In the genomic region with DNA sequence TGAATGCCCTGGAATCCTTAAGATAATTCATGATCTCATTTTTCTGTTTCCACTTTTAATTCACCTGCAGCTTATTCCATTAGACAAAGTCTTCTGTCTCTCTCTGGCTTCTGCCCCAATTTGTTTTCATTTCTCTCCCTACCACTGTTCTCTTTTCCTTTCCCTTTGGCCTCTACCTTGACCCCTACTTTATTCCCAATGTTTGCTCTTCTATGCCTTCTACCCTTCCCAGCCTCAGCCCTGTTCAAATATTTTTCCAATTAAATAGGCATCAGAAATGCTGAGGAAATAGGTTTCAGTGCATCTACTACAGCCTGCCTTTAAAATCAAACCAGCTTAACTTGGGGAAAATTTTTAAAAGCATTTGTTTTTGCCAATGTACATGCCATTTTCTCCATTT, we compare ENCODE assay signal across 32 cellular contexts.
"Had no signal": no experiment of that assay in that cellular context is flagged by ENCODE, and none has a peak within 500 bp of the region (broad histone marks: within the 10 kb centered on the region; RNA-seq: fewer than 3 reads in every experiment).

No MANE protein-coding gene starts in this region.

- H3K36me3 Mint-ChIP-seq: activated CD4-positive, alpha-beta memory T cell treated with anti-CD3 and anti-CD28 coated beads for 36 hours; activated CD8-positive, alpha-beta memory T cell treated with anti-CD3 and anti-CD28 coated beads, Interleukin-2, amount 10 ng/mL, durations not matched to agents 7 days and 5 days; activated naive CD4-positive, alpha-beta T cell treated with anti-CD3 and anti-CD28 coated beads, Interleukin-2, amount 50 U/mL, for 24 hours; activated naive CD8-positive, alpha-beta T cell treated with anti-CD3 and anti-CD28 coated beads for 36 hours had no signal

- H3K27ac ChIP-seq: adrenal gland, body of pancreas, esophagus muscularis mucosa, foreskin keratinocyte, gastrocnemius medialis, heart left ventricle had no signal

- H3K27me3 Mint-ChIP-seq: activated CD4-positive, alpha-beta memory T cell treated with anti-CD3 and anti-CD28 coated beads for 36 hours; activated CD4-positive, alpha-beta T cell treated with anti-CD3 and anti-CD28 coated beads for 36 hours; activated CD8-positive, alpha-beta memory T cell treated with anti-CD3 and anti-CD28 coated beads, Interleukin-2, amount 10 ng/mL, durations not matched to agents 7 days and 5 days; activated naive CD4-positive, alpha-beta T cell treated with anti-CD3 and anti-CD28 coated beads, Interleukin-2, amount 50 U/mL, for 24 hours; activated naive CD8-positive, alpha-beta T cell treated with anti-CD3 and anti-CD28 coated beads for 36 hours; activated naive CD8-positive, alpha-beta T cell treated with anti-CD3 and anti-CD28 coated beads, Interleukin-2, amount 50 U/mL, for 24 hours; effector memory CD8-positive, alpha-beta T cell had no signal

- H3K9me3 Mint-ChIP-seq: activated CD4-positive, alpha-beta memory T cell treated with anti-CD3 and anti-CD28 coated beads for 36 hours; activated CD4-positive, alpha-beta T cell treated with anti-CD3 and anti-CD28 coated beads, Interleukin-2, amount 10 ng/mL, durations not matched to agents 24 days and 14 days; activated naive CD4-positive, alpha-beta T cell treated with anti-CD3 and anti-CD28 coated beads for 36 hours; activated naive CD4-positive, alpha-beta T cell treated with anti-CD3 and anti-CD28 coated beads, Interleukin-2, amount 50 U/mL, for 24 hours; activated naive CD8-positive, alpha-beta T cell treated with anti-CD3 and anti-CD28 coated beads for 36 hours; activated naive CD8-positive, alpha-beta T cell treated with anti-CD3 and anti-CD28 coated beads, Interleukin-2, amount 50 U/mL, for 24 hours; activated T-helper 1 cell treated with anti-CD3 and anti-CD28 coated beads, Interleukin-12 subunit alpha, Interleukin-12 subunit beta, Interleukin-2, Interleukin-4 antibody, amounts not matched to agents 30 ng/mL and 10 ng/mL and 1 ng/mL, durations not matched to agents 14 hours and 24 hours and 36 hours; activated T-helper 2 cell treated with anti-CD3 and anti-CD28 coated beads, Interferon-gamma antibody, Interleukin-2, Interleukin-4, amounts not matched to agents 10 μg/mL and 5 μg/mL and 100 μg/mL, durations not matched to agents 14 hours and 24 hours and 36 hours had no signal

- H3K36me3 ChIP-seq: adrenal gland, esophagus muscularis mucosa, gastrocnemius medialis, heart left ventricle had no signal

- H3K4me1 Mint-ChIP-seq: activated CD4-positive, alpha-beta T cell treated with anti-CD3 and anti-CD28 coated beads for 36 hours; activated CD4-positive, alpha-beta T cell treated with anti-CD3 and anti-CD28 coated beads, Interleukin-2, amount 10 ng/mL, durations not matched to agents 24 days and 14 days; activated CD8-positive, alpha-beta memory T cell treated with anti-CD3 and anti-CD28 coated beads, Interleukin-2, amount 10 ng/mL, durations not matched to agents 7 days and 5 days; activated naive CD4-positive, alpha-beta T cell treated with anti-CD3 and anti-CD28 coated beads, Interleukin-2, amount 50 U/mL, for 24 hours; activated naive CD8-positive, alpha-beta T cell treated with anti-CD3 and anti-CD28 coated beads for 36 hours; activated naive CD8-positive, alpha-beta T cell treated with anti-CD3 and anti-CD28 coated beads, Interleukin-2, amount 50 U/mL, for 24 hours had no signal

- DNase-seq: activated CD4-positive, alpha-beta memory T cell treated with anti-CD3 and anti-CD28 coated beads for 36 hours; activated CD4-positive, alpha-beta T cell treated with anti-CD3 and anti-CD28 coated beads for 36 hours; activated CD4-positive, alpha-beta T cell treated with anti-CD3 and anti-CD28 coated beads, Interleukin-2, amount 10 ng/mL, durations not matched to agents 24 days and 14 days; activated CD4-positive, CD25-positive, alpha-beta regulatory T cell; activated CD4-positive, CD25-positive, alpha-beta regulatory T cell treated with anti-CD3 and anti-CD28 coated beads, Interleukin-2, amount 50 U/mL, for 72 hours; activated CD8-positive, alpha-beta memory T cell treated with anti-CD3 and anti-CD28 coated beads, Interleukin-2, amount 10 ng/mL, durations not matched to agents 7 days and 5 days; activated CD8-positive, alpha-beta memory T cell treated with anti-CD3 and anti-CD28 coated beads, Interleukin-2, amount 50 U/mL, for 4 hours; activated CD8-positive, alpha-beta T cell treated with anti-CD3 and anti-CD28 coated beads, Interleukin-2, amount 10 ng/mL, durations not matched to agents 7 days and 5 days; activated effector memory CD4-positive, alpha-beta T cell treated with anti-CD3 and anti-CD28 coated beads, Interleukin-2, amount 50 U/mL, for 16 hours; activated naive CD4-positive, alpha-beta T cell treated with anti-CD3 and anti-CD28 coated beads for 36 hours; activated naive CD8-positive, alpha-beta T cell treated with anti-CD3 and anti-CD28 coated beads for 36 hours; activated naive CD8-positive, alpha-beta T cell treated with anti-CD3 and anti-CD28 coated beads, Interleukin-2, amount 50 U/mL, for 24 hours; activated T-cell treated with anti-CD3 and anti-CD28 coated beads, Interleukin-2, amount 50 U/mL, for 1 hour; activated T-cell treated with anti-CD3 and anti-CD28 coated beads, Interleukin-2, amount 50 U/mL, for 48 hours; adrenal gland; amygdala; aorta; body of pancreas; caudate nucleus; cortex of kidney; dermis blood vessel endothelial cell; effector CD4-positive, alpha-beta T cell; effector memory CD8-positive, alpha-beta T cell; erythroblast; foreskin keratinocyte; gastrocnemius medialis; glutamatergic neuron; heart left ventricle had no signal

- H3K4me3 Mint-ChIP-seq: activated CD4-positive, alpha-beta memory T cell treated with anti-CD3 and anti-CD28 coated beads for 36 hours; activated CD4-positive, alpha-beta T cell treated with anti-CD3 and anti-CD28 coated beads for 36 hours; activated CD4-positive, alpha-beta T cell treated with anti-CD3 and anti-CD28 coated beads, Interleukin-2, amount 10 ng/mL, durations not matched to agents 24 days and 14 days; activated CD8-positive, alpha-beta memory T cell treated with anti-CD3 and anti-CD28 coated beads, Interleukin-2, amount 10 ng/mL, durations not matched to agents 7 days and 5 days; activated CD8-positive, alpha-beta T cell treated with anti-CD3 and anti-CD28 coated beads, Interleukin-2, amount 10 ng/mL, durations not matched to agents 7 days and 5 days; activated naive CD4-positive, alpha-beta T cell treated with anti-CD3 and anti-CD28 coated beads for 36 hours; activated naive CD4-positive, alpha-beta T cell treated with anti-CD3 and anti-CD28 coated beads, Interleukin-2, amount 50 U/mL, for 24 hours; activated naive CD8-positive, alpha-beta T cell treated with anti-CD3 and anti-CD28 coated beads for 36 hours; activated naive CD8-positive, alpha-beta T cell treated with anti-CD3 and anti-CD28 coated beads, Interleukin-2, amount 50 U/mL, for 24 hours; activated T-helper 1 cell treated with anti-CD3 and anti-CD28 coated beads, Interleukin-12 subunit alpha, Interleukin-12 subunit beta, Interleukin-2, Interleukin-4 antibody, amounts not matched to agents 30 ng/mL and 10 ng/mL and 1 ng/mL, durations not matched to agents 14 hours and 24 hours and 36 hours; effector memory CD8-positive, alpha-beta T cell had no signal

- H3K9me3 ChIP-seq: adrenal gland, body of pancreas, esophagus muscularis mucosa, gastrocnemius medialis, heart left ventricle had no signal

- H3K4me1 ChIP-seq: adrenal gland, body of pancreas, esophagus muscularis mucosa, foreskin keratinocyte, gastrocnemius medialis, heart left ventricle had no signal

- H3K4me3 ChIP-seq: adrenal gland, body of pancreas, esophagus muscularis mucosa, gastrocnemius medialis, heart left ventricle had no signal

- ATAC-seq: activated CD4-positive, alpha-beta T cell treated with anti-CD3 and anti-CD28 coated beads for 36 hours; activated CD8-positive, alpha-beta memory T cell treated with anti-CD3 and anti-CD28 coated beads, Interleukin-2, amount 10 ng/mL, durations not matched to agents 7 days and 5 days; activated CD8-positive, alpha-beta T cell treated with anti-CD3 and anti-CD28 coated beads, Interleukin-2, amount 10 ng/mL, durations not matched to agents 7 days and 5 days; activated naive CD8-positive, alpha-beta T cell treated with anti-CD3 and anti-CD28 coated beads, Interleukin-2, amount 50 U/mL, for 24 hours; body of pancreas; effector memory CD8-positive, alpha-beta T cell; foreskin keratinocyte; gastrocnemius medialis; heart left ventricle had no signal

- H3K27me3 ChIP-seq: adrenal gland, body of pancreas, esophagus muscularis mucosa, foreskin keratinocyte, gastrocnemius medialis, heart left ventricle had no signal

- H3K27ac Mint-ChIP-seq: activated CD4-positive, alpha-beta memory T cell treated with anti-CD3 and anti-CD28 coated beads for 36 hours; activated CD4-positive, alpha-beta T cell treated with anti-CD3 and anti-CD28 coated beads for 36 hours; activated CD4-positive, alpha-beta T cell treated with anti-CD3 and anti-CD28 coated beads, Interleukin-2, amount 10 ng/mL, durations not matched to agents 24 days and 14 days; activated CD8-positive, alpha-beta memory T cell treated with anti-CD3 and anti-CD28 coated beads, Interleukin-2, amount 10 ng/mL, durations not matched to agents 7 days and 5 days; activated CD8-positive, alpha-beta T cell treated with anti-CD3 and anti-CD28 coated beads, Interleukin-2, amount 10 ng/mL, durations not matched to agents 7 days and 5 days; activated naive CD4-positive, alpha-beta T cell treated with anti-CD3 and anti-CD28 coated beads for 36 hours; activated naive CD4-positive, alpha-beta T cell treated with anti-CD3 and anti-CD28 coated beads, Interleukin-2, amount 50 U/mL, for 24 hours; activated naive CD8-positive, alpha-beta T cell treated with anti-CD3 and anti-CD28 coated beads for 36 hours; activated naive CD8-positive, alpha-beta T cell treated with anti-CD3 and anti-CD28 coated beads, Interleukin-2, amount 50 U/mL, for 24 hours; activated T-helper 1 cell treated with anti-CD3 and anti-CD28 coated beads, Interleukin-12 subunit alpha, Interleukin-12 subunit beta, Interleukin-2, Interleukin-4 antibody, amounts not matched to agents 30 ng/mL and 10 ng/mL and 1 ng/mL, durations not matched to agents 14 hours and 24 hours and 36 hours; activated T-helper 2 cell treated with anti-CD3 and anti-CD28 coated beads, Interferon-gamma antibody, Interleukin-2, Interleukin-4, amounts not matched to agents 10 μg/mL and 5 μg/mL and 100 μg/mL, durations not matched to agents 14 hours and 24 hours and 36 hours; effector memory CD8-positive, alpha-beta T cell had no signal
